ENCODE assay signal across 8 cellular contexts in the genomic region with DNA sequence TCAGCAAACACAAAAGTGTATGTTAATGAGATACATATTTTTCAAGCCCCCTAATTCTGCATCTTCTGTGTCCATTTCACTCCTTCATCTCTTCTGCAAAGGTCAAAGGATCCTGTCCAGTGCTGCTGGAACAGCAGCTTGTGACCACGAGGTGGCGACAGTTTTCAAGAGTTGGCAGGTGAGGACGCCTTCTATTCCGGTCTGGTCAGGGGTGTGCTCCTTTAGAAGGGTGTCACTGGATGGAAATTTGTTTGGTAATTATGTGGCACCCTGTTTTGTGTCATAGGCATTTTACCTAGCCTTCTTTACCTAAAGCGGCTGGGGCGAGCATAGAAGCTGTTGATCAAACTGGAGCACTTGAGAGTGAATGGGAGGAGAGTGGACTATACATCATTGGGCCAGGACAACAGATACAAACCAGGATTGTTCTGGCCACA. TPM values are rescaled to one million over a fixed set of nuclear protein-coding genes. Genes with fewer than 3 reads are reported as not detected.
DNase-seq lines count a peak whose midpoint lies in the region; ATAC-seq and TF ChIP-seq lines count a peak whose summit lies in the region.

No MANE protein-coding gene starts in this region.

- peak; percentile 79 to 91 (median 84) for TF ChIP-seq CTCF in sigmoid colon (IDR thresholded peaks at IDR 0.05)

- TF ChIP-seq POLR2A in sigmoid colon (IDR thresholded peaks at IDR 0.05) = no peak

- H3K4me3 ChIP-seq in MG63 = no peak overlapping the region
- H3K4me3 ChIP-seq in right cardiac atrium (ENCODE audit: low read length) = no peak overlapping the region
- no peak overlapping the region for H3K4me3 ChIP-seq in sigmoid colon

- no peak for TF ChIP-seq EP300 in sigmoid colon (IDR thresholded peaks at IDR 0.05)

- DNase-seq in DMS79 (lab: John Stamatoyannopoulos, UW) (peak; percentile 22), MG63 (peak; percentile 69), T-helper 22 cell (ENCODE audit: low read depth) (peak; percentile 30), anterior cingulate cortex (lab: John Stamatoyannopoulos, UW) (peak in 56 of 58 donors; percentile 9 to 82 (median 54)), right cardiac atrium (peak; percentile 76 to 92 (median 87)), sigmoid colon (peak; percentile 85), NCI-H1092 treated with DMSO at 0.1 percent for 48 hours (lab: John Stamatoyannopoulos, UW) (no peak)

- 20% methylated on average over 6 of the region's 6 CpGs for WGBS in right cardiac atrium
- WGBS in sigmoid colon, 2 donors = 10 to 29% methylated on average over 6 of the region's 6 CpGs

- H3K27ac ChIP-seq in right cardiac atrium (ENCODE audit: low read length) (no peak overlapping the region), sigmoid colon (no peak overlapping the region)

- H3K4me1 ChIP-seq in right cardiac atrium (ENCODE audit: control insufficient read depth, insufficient read depth, low read length) (no peaks in the 10 kb centered on the region), sigmoid colon (peaks cover 0 to 5% (median 0%) of the 10 kb centered on the region in 4 donors)

- H3K9me3 ChIP-seq in MG63 (no peaks in the 10 kb centered on the region), right cardiac atrium (ENCODE audit: control insufficient read depth, low read length) (no peaks in the 10 kb centered on the region), sigmoid colon (no peaks in the 10 kb centered on the region)

- intact Hi-C loops in right cardiac atrium (cut with DNase I) = loop anchor here (2.0 to 5.0 kb wide), 2 partner anchors 352 to 353 kb away; no protein-coding TSS in a partner anchor
- intact Hi-C loops in sigmoid colon (cut with DNase I) = loop anchor here (1.0 to 10.0 kb wide), 2 partner anchors 352 to 430 kb away; no protein-coding TSS in a partner anchor

- H3K27me3 ChIP-seq in MG63 (no peaks in the 10 kb centered on the region), right cardiac atrium (ENCODE audit: control insufficient read depth, insufficient read depth) (no peaks in the 10 kb centered on the region), sigmoid colon (no peaks in the 10 kb centered on the region)

- peak; percentile 80 for ATAC-seq in GM21786 (IDR thresholded peaks at IDR 0.05; ENCODE audit: unreplicated experiment)
- ATAC-seq in right cardiac atrium = peak; percentile 91 to 92

- H3K36me3 ChIP-seq in MG63 = no peaks in the 10 kb centered on the region
- H3K36me3 ChIP-seq in sigmoid colon = no peaks in the 10 kb centered on the region

RNA-seq across cellular contexts. Expression of gene ERVFRD-1, which starts 32.9 kb away (rescaled TPM):
- not detected in 2 replicates for total RNA-seq in MG63 (2014; rRNA removed; shearing (Covaris generic); ENCODE audit: low replicate concordance)
- total RNA-seq in right cardiac atrium (under 1 TPM in 2 of 4 donors, not detected in 2; 0.09 TPM), sigmoid colon (under 1 TPM in 1 of 4 donors, not detected in 3; 0.36 TPM)
- polyA plus RNA-seq in right cardiac atrium (0.05 TPM), sigmoid colon (under 1 TPM in 2 of 3 donors, not detected in 1; 0.03 to 0.60 TPM)

RNA-seq across cellular contexts. Expression of gene SMIM13, which starts 50.8 kb away (rescaled TPM):
- total RNA-seq in MG63 (2014; rRNA removed; shearing (Covaris generic); ENCODE audit: low replicate concordance) = 18.6 and 27.3 TPM in 2 replicates
- total RNA-seq in right cardiac atrium (10 to 100 TPM; 10.7 to 14.5 (median 13.5) TPM), sigmoid colon (10 to 100 TPM in 1 of 4 donors, 1 to 10 TPM in 3; 8.7 to 12.1 (median 8.8) TPM)
- polyA plus RNA-seq in right cardiac atrium (8.1 TPM), sigmoid colon (1 to 10 TPM; 1.8 to 2.9 (median 2.8) TPM)
